In genomic region chr10:91589656-91590035, GRCh38 we compare ENCODE assay signal across 15 cellular contexts. TPM values are rescaled to one million over a fixed set of nuclear protein-coding genes. Genes with fewer than 3 reads are reported as not detected.
A peak's percentile ranks its signal among the peaks of the same experiment; 100 is the strongest.
DNase-seq lines count a peak whose midpoint lies in the region; ATAC-seq and TF ChIP-seq lines count a peak whose summit lies in the region.
"Had no signal": no experiment of that assay in that cellular context is flagged by ENCODE, and none has a peak within 500 bp of the region (broad histone marks: within the 10 kb centered on the region; RNA-seq: fewer than 3 reads in every experiment).

No MANE protein-coding gene starts in this region.

- no peak overlapping the region for H2BK5ac ChIP-seq in mesenchymal stem cell (ENCODE audit: low read depth, low read length, poor library complexity, severe bottlenecking)

- no peak for TF ChIP-seq POLR2A in stomach (IDR thresholded peaks at IDR 0.05)

- H3K9me3 Mint-ChIP-seq in HFFc6, result no peaks in the 10 kb centered on the region
- H3K9me3 Mint-ChIP-seq: activated naive CD8-positive, alpha-beta T cell treated with anti-CD3 and anti-CD28 coated beads, Interleukin-2, amount 50 U/mL, for 24 hours had no signal

- no peak overlapping the region for H3K4me2 ChIP-seq in mesenchymal stem cell (ENCODE audit: low read length, poor library complexity, severe bottlenecking)

- no CpG with 5 or more reads among the region's 3 CpGs for WGBS in mesenchymal stem cell
- 88 to 98% (median 95%) methylated on average over 3 of the region's 3 CpGs for WGBS in stomach, 5 donors

- peaks cover 3% of the 10 kb centered on the region; the same call in 1 of the 2 replicates for H3K27me3 Mint-ChIP-seq in HFFc6 (ENCODE audit: insufficient read depth)

- peak overlapping the region in 1 of 2 experiments; percentile 49 for H3K14ac ChIP-seq in mesenchymal stem cell (ENCODE audit: low read length in 2 of 2)

- ATAC-seq in GM21447 (IDR thresholded peaks at IDR 0.05; ENCODE audit: unreplicated experiment) (no peak), HG03108 (IDR thresholded peaks at IDR 0.05; ENCODE audit: unreplicated experiment) (no peak)
- ATAC-seq: activated naive CD8-positive, alpha-beta T cell treated with anti-CD3 and anti-CD28 coated beads, Interleukin-2, amount 50 U/mL, for 24 hours had no signal

- no peaks in the 10 kb centered on the region for H3K36me3 ChIP-seq in mesenchymal stem cell (ENCODE audit: control insufficient read depth in 1 of 2, insufficient read depth in 2 of 2, low read depth in 1 of 2, low read length in 2 of 2)
- H3K36me3 ChIP-seq in stomach, result no peaks in the 10 kb centered on the region
- H3K36me3 ChIP-seq: pancreas had no signal

- TF ChIP-seq CTCF in HFFc6 (IDR thresholded peaks at IDR 0.05) (no peak), stomach (IDR thresholded peaks at IDR 0.05) (no peak)

- H3K4me3 Mint-ChIP-seq in HFFc6, result no peak overlapping the region
- H3K4me3 Mint-ChIP-seq: activated naive CD8-positive, alpha-beta T cell treated with anti-CD3 and anti-CD28 coated beads, Interleukin-2, amount 50 U/mL, for 24 hours had no signal

- peaks cover 61% of the 10 kb centered on the region for H3K4me1 Mint-ChIP-seq in HFFc6 (ENCODE audit: low read depth)
- H3K4me1 Mint-ChIP-seq: activated naive CD8-positive, alpha-beta T cell treated with anti-CD3 and anti-CD28 coated beads, Interleukin-2, amount 50 U/mL, for 24 hours had no signal

- peak overlapping the region; percentile 66 for H4K8ac ChIP-seq in mesenchymal stem cell (ENCODE audit: low read length)

- peak overlapping the region; percentile 68 to 86 for H3K18ac ChIP-seq in mesenchymal stem cell (ENCODE audit: low read depth in 1 of 2, low read length in 2 of 2)

- H2AK5ac ChIP-seq in mesenchymal stem cell (ENCODE audit: low read length, severe bottlenecking), result peak overlapping the region; percentile 56

- peak overlapping the region; percentile 47 to 96 for H2BK12ac ChIP-seq in mesenchymal stem cell (ENCODE audit: low read length in 2 of 2)

- no peak overlapping the region for H3K4me3 ChIP-seq in mesenchymal stem cell (ENCODE audit: insufficient read depth in 1 of 2, low read depth in 1 of 2, low read length in 2 of 2)
- H3K4me3 ChIP-seq in stomach, result no peak overlapping the region
- H3K4me3 ChIP-seq: pancreas had no signal

- peak overlapping the region; percentile 94 for H3K27ac Mint-ChIP-seq in HFFc6
- H3K27ac Mint-ChIP-seq: activated naive CD8-positive, alpha-beta T cell treated with anti-CD3 and anti-CD28 coated beads, Interleukin-2, amount 50 U/mL, for 24 hours had no signal

- H3K79me1 ChIP-seq in mesenchymal stem cell (replicated peaks; ENCODE audit: low read length, poor library complexity, severe bottlenecking), result no peaks in the 10 kb centered on the region

- peak overlapping the region; percentile 66 to 85 for H3K4ac ChIP-seq in mesenchymal stem cell (ENCODE audit: low read depth in 1 of 2, low read length in 2 of 2)

- H3K27ac ChIP-seq in cingulate gyrus (ENCODE audit: low read depth, low read length) (peak overlapping the region; percentile 79), mesenchymal stem cell (ENCODE audit: low read length, poor library complexity, severe bottlenecking) (no peak overlapping the region), stomach (peak overlapping the region; percentile 47 to 87 (median 84))

- H2AFZ ChIP-seq in mesenchymal stem cell (ENCODE audit: low read depth, low read length), result no peak overlapping the region

- peak overlapping the region; percentile 23 for H2BK15ac ChIP-seq in mesenchymal stem cell (ENCODE audit: low read depth, poor library complexity, severe bottlenecking)

- no peak overlapping the region for H3K9ac ChIP-seq in mesenchymal stem cell (ENCODE audit: low read length)

- TF ChIP-seq EP300 in stomach (IDR thresholded peaks at IDR 0.05), result no peak

- H4K91ac ChIP-seq in mesenchymal stem cell (ENCODE audit: low read length), result peak overlapping the region; percentile 94

- intact Hi-C loops in stomach (cut with DNase I; ENCODE audit: low total_unique reads), result no loop called here

- H3K23ac ChIP-seq in mesenchymal stem cell (ENCODE audit: low read length in 2 of 2), result no peak overlapping the region

- no peaks in the 10 kb centered on the region for H3K9me3 ChIP-seq in mesenchymal stem cell (ENCODE audit: control insufficient read depth, low read length)
- no peaks in the 10 kb centered on the region for H3K9me3 ChIP-seq in stomach
- H3K9me3 ChIP-seq: pancreas had no signal

- peak overlapping the region; percentile 11 for H2BK120ac ChIP-seq in mesenchymal stem cell (ENCODE audit: low read depth, low read length)

- H3K27me3 ChIP-seq in mesenchymal stem cell (ENCODE audit: control insufficient read depth in 1 of 2, insufficient read depth in 1 of 2, low read length in 2 of 2) (no peaks in the 10 kb centered on the region), stomach (no peaks in the 10 kb centered on the region)
- H3K27me3 ChIP-seq: pancreas had no signal

- no peaks in the 10 kb centered on the region for H3K36me3 Mint-ChIP-seq in HFFc6 (ENCODE audit: low read depth)

- no peak for DNase-seq in HFFc6
- no peak for DNase-seq in mesenchymal stem cell
- no peak for DNase-seq in stomach
- no peak for DNase-seq in NCI-H1694 (lab: John Stamatoyannopoulos, UW)
- DNase-seq in GF-D8 (lab: John Stamatoyannopoulos, UW), result no peak
- DNase-seq: activated CD4-positive, alpha-beta T cell treated with anti-CD3 and anti-CD28 coated beads, Interleukin-2, amount 50 U/mL, for 1 hour; activated naive CD8-positive, alpha-beta T cell treated with anti-CD3 and anti-CD28 coated beads, Interleukin-2, amount 50 U/mL, for 24 hours; activated T-cell treated with anti-CD3 and anti-CD28 coated beads, Interleukin-2, amount 50 U/mL, for 48 hours; mesendoderm; NCI-H2107; SHP77 treated with DMSO at 0.1 percent for 48 hours had no signal

- H3K4me1 ChIP-seq in mesenchymal stem cell (ENCODE audit: control insufficient read depth, insufficient read depth, low read depth, low read length), result peaks cover 28% of the 10 kb centered on the region
- peaks cover 32 to 68% (median 57%) of the 10 kb centered on the region in 4 donors for H3K4me1 ChIP-seq in stomach

RNA-seq across cellular contexts. Expression of gene PPP1R3C, which starts 43.2 kb away (rescaled TPM):
- total RNA-seq in HFFc6 (2021; fragmentation: NEBNext Ultra II Directional; extraction: Animal tissue kit (Norgen Biotek cat#: 25700)), result 10 to 100 TPM; 33.7 to 66.0 (median 39.9) TPM
- 7.0 TPM for polyA plus RNA-seq in mesenchymal stem cell (2013, experiment 1 of 2)
- polyA plus RNA-seq in mesenchymal stem cell (2013, experiment 2 of 2), result 7.3 TPM
- 10 to 100 TPM in 3 of 5 donors, 1 to 10 TPM in 2; 1.2 to 50.0 (median 12.8) TPM for total RNA-seq in stomach
- 10 to 100 TPM in 2 of 3 donors, 1 to 10 TPM in 1; 8.4 to 21.1 (median 13.9) TPM for polyA plus RNA-seq in stomach
